8 cellular contexts compared by ENCODE assay signal in the genomic region with DNA sequence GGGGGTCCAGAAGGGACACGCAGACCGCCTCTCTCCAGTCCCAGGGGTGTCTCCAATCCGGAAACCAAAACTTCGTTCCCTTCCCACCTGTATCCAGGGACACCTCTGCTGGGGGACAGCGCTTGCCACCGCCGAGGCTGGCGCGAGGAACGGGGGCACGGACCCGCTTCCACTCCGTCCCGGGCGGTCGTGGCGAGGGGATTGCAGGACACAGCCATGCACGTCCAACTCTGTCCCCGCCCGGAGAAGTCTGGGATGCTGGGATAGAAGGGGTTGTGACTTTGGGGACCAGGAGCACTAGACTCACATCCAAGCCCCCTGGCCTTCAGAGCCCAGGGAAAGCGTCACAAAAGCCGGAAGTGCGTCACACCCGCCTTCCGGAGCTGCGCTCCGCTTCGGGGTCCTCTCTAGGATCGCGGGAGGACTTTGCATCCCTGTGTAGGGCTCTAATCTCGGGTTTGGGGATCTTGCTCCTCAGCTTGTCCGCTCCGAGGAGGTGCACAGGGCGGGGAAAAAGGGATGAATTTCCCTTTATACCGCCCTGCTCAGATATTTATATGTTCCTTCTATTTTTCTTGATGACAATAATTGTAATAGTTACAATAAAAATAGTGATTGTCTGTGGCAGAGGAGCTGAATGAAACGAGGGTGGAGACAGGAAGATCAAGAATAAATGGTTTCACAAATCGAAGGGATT. TPM values are rescaled to one million over a fixed set of nuclear protein-coding genes. Genes with fewer than 3 reads are reported as not detected.
DNase-seq lines count a peak whose midpoint lies in the region; ATAC-seq and TF ChIP-seq lines count a peak whose summit lies in the region.

Gene FAM200A (minus strand): TSS at position 348 of the 697 bp plus-strand sequence. CDS start 3,707 bp downstream, outside the sequence.

- TF ChIP-seq CTCF in WI38 (IDR thresholded peaks at IDR 0.05; ENCODE audit: low read depth, low read length) = no peak
- no peak for TF ChIP-seq CTCF in cardiac fibroblast (IDR thresholded peaks at IDR 0.05; ENCODE audit: low read depth, low read length)
- no peak for TF ChIP-seq CTCF in smooth muscle cell (IDR thresholded peaks at IDR 0.05; ENCODE audit: borderline replicate concordance, insufficient read depth, poor library complexity, severe bottlenecking)

- H3K4me2 ChIP-seq in smooth muscle cell = peak within 1 kb of the TSS; percentile 96

- 2% methylated on average over 37 of the region's 37 CpGs for WGBS in smooth muscle cell (ENCODE audit: low lambda C conversion rate)

- H3K4me3 ChIP-seq in WI38 (ENCODE audit: low read depth, low read length) (peak within 1 kb of the TSS; percentile 98), cardiac fibroblast (replicated peaks in 1 of 2; ENCODE audit: low read depth in 2 of 2, low read length in 2 of 2) (peak within 1 kb of the TSS; percentile 99), smooth muscle cell (peak within 1 kb of the TSS; percentile 95)

- H3F3A ChIP-seq in smooth muscle cell (ENCODE audit: low read depth) = no peaks in the 10 kb centered on the region

- H3K4me1 Mint-ChIP-seq in immature natural killer cell = peaks cover 29 to 36% of the 10 kb centered on the region in 2 donors

- peak within 1 kb of the TSS; percentile 43 for H3K27ac ChIP-seq in smooth muscle cell (ENCODE audit: low read depth)

- no peaks in the 10 kb centered on the region for H4K20me1 ChIP-seq in smooth muscle cell (ENCODE audit: low read depth)

- H3K36me3 Mint-ChIP-seq in immature natural killer cell = peaks cover 0 to 8% (median 3%) of the 10 kb centered on the region in 3 donors

- H3K27me3 Mint-ChIP-seq in immature natural killer cell (ENCODE audit: low read depth in 3 of 3) = peaks cover 0 to 5% (median 0%) of the 10 kb centered on the region in 3 donors

- H3K9ac ChIP-seq in smooth muscle cell (ENCODE audit: low read depth) = peak within 1 kb of the TSS; percentile 97

- DNase-seq in A172 (ENCODE audit: low spot score) (peak; percentile 83), NCI-H2171 (lab: John Stamatoyannopoulos, UW) (peak; percentile 92), cardiac fibroblast (ENCODE audit: low read depth in 2 of 2) (peak; percentile 94 to 95), immature natural killer cell (peak; percentile 79 to 85 (median 85)), smooth muscle cell (lab: John Stamatoyannopoulos, UW; ENCODE audit: unreplicated experiment) (peak; percentile 27)

- H3K27ac Mint-ChIP-seq in immature natural killer cell = peak within 1 kb of the TSS; percentile 84 to 97 (median 90)

- peak within 1 kb of the TSS; percentile 99 for H2AFZ ChIP-seq in smooth muscle cell (ENCODE audit: low read depth)

- peaks cover 4% of the 10 kb centered on the region for H3K4me1 ChIP-seq in smooth muscle cell (ENCODE audit: low read depth)

- peaks cover 29% of the 10 kb centered on the region for H3K79me2 ChIP-seq in smooth muscle cell (ENCODE audit: low read depth)

- no peaks in the 10 kb centered on the region for H3K27me3 ChIP-seq in smooth muscle cell (ENCODE audit: low read depth)

- peak; percentile 89 for ATAC-seq in GM18520 (IDR thresholded peaks at IDR 0.05; ENCODE audit: unreplicated experiment)
- peak; percentile 92 for ATAC-seq in HG03095 (IDR thresholded peaks at IDR 0.05; ENCODE audit: unreplicated experiment)

- peak within 1 kb of the TSS; percentile 70 to 96 (median 93) for H3K4me3 Mint-ChIP-seq in immature natural killer cell

- H3K9me3 Mint-ChIP-seq in immature natural killer cell = no peaks in the 10 kb centered on the region

- H3K9me3 ChIP-seq in smooth muscle cell (replicated peaks; ENCODE audit: low read depth) = peaks cover 8% of the 10 kb centered on the region

- H3K36me3 ChIP-seq in smooth muscle cell (ENCODE audit: low read depth) = peaks cover 16% of the 10 kb centered on the region

RNA-seq across cellular contexts. Expression of gene FAM200A, which starts in this region (rescaled TPM):
- total RNA-seq in A172 (2014; rRNA removed; shearing (Covaris generic)) = 11.4 and 12.3 TPM in 2 replicates
- 1 to 10 TPM in 2 of 3 donors, not detected in 1; 1.9 to 4.7 TPM for polyA plus RNA-seq in immature natural killer cell
- 10.0 and 12.8 TPM in 2 replicates for total RNA-seq in smooth muscle cell
- 5.9 and 8.1 TPM in 2 replicates for polyA plus RNA-seq in smooth muscle cell

Comparison
In these comparisons a context has a peak if more than half of its experiments do, and no peak if none do; other contexts are left out.
1. Peak in every context shown above with its lines: DNase-seq, ATAC-seq, H3K4me3 ChIP-seq and H3K27ac ChIP-seq.
2. DNase-seq: peak in every context shown above with its lines; median percentile 94 in cardiac fibroblast; 92 in NCI-H2171; 85 in immature natural killer cell; 83 in A172; 27 in smooth muscle cell.